In genomic region chr2:231602874-231603467, GRCh38 we compare ENCODE assay signal across 10 cellular contexts. TPM values are rescaled to one million over a fixed set of nuclear protein-coding genes. Genes with fewer than 3 reads are reported as not detected.
DNase-seq lines count a peak whose midpoint lies in the region; ATAC-seq, FAIRE-seq and TF ChIP-seq lines count a peak whose summit lies in the region.
"Had no signal": no experiment of that assay in that cellular context is flagged by ENCODE, and none has a peak within 500 bp of the region (broad histone marks: within the 10 kb centered on the region; RNA-seq: fewer than 3 reads in every experiment).

No MANE protein-coding gene starts in this region.

- no peaks in the 10 kb centered on the region for H3K36me3 ChIP-seq in tibial nerve

- TF ChIP-seq POLR2A in tibial nerve (IDR thresholded peaks at IDR 0.05) (no peak), GM18505 (IDR thresholded peaks at IDR 0.05; ENCODE audit: borderline replicate concordance, extremely low read depth, insufficient read depth, insufficient read length) (no peak)

- peak overlapping the region; percentile 95 to 99 (median 97) for H3K27ac ChIP-seq in tibial nerve

- no peak for ATAC-seq in activated naive CD4-positive, alpha-beta T cell treated with anti-CD3 and anti-CD28 coated beads, Interleukin-2, amount 50 U/mL, for 72 hours
- ATAC-seq in natural killer cell treated with Interleukin-12 subunit alpha and Interleukin-12 subunit beta and Interleukin-15 and Interleukin-18, amount 100 ng/mL, for 72 hours, result no peak
- ATAC-seq in GM18505 (IDR thresholded peaks at IDR 0.05; ENCODE audit: unreplicated experiment), result no peak

- H3K4me3 Mint-ChIP-seq in activated naive CD4-positive, alpha-beta T cell treated with anti-CD3 and anti-CD28 coated beads, Interleukin-2, amount 10 ng/mL, durations not matched to agents 7 days and 5 days, result peak overlapping the region; percentile 30
- H3K4me3 Mint-ChIP-seq in natural killer cell treated with Interleukin-12 subunit alpha and Interleukin-12 subunit beta and Interleukin-15 and Interleukin-18, amount 100 ng/mL, for 72 hours, result peak overlapping the region; percentile 61

- no peaks in the 10 kb centered on the region for H3K9me3 Mint-ChIP-seq in activated naive CD4-positive, alpha-beta T cell treated with anti-CD3 and anti-CD28 coated beads, Interleukin-2, amount 10 ng/mL, durations not matched to agents 7 days and 5 days
- no peaks in the 10 kb centered on the region for H3K9me3 Mint-ChIP-seq in activated naive CD4-positive, alpha-beta T cell treated with anti-CD3 and anti-CD28 coated beads, Interleukin-2, amount 50 U/mL, for 72 hours
- H3K9me3 Mint-ChIP-seq in natural killer cell treated with Interleukin-12 subunit alpha and Interleukin-12 subunit beta and Interleukin-15 and Interleukin-18, amount 100 ng/mL, for 72 hours, result no peaks in the 10 kb centered on the region

- TF ChIP-seq CTCF in tibial nerve (IDR thresholded peaks at IDR 0.05), result no peak

- no peak overlapping the region for H3K27ac Mint-ChIP-seq in activated naive CD4-positive, alpha-beta T cell treated with anti-CD3 and anti-CD28 coated beads, Interleukin-2, amount 10 ng/mL, durations not matched to agents 7 days and 5 days
- no peak overlapping the region for H3K27ac Mint-ChIP-seq in activated naive CD4-positive, alpha-beta T cell treated with anti-CD3 and anti-CD28 coated beads, Interleukin-2, amount 50 U/mL, for 72 hours
- H3K27ac Mint-ChIP-seq in natural killer cell treated with Interleukin-12 subunit alpha and Interleukin-12 subunit beta and Interleukin-15 and Interleukin-18, amount 100 ng/mL, for 72 hours, result no peak overlapping the region

- WGBS in tibial nerve, 2 donors, result 64 to 74% methylated on average over 6 of the region's 6 CpGs

- H3K27me3 ChIP-seq in tibial nerve, result no peaks in the 10 kb centered on the region

- no peaks in the 10 kb centered on the region for H3K9me3 ChIP-seq in tibial nerve

- CTCF ChIA-PET in activated naive CD4-positive, alpha-beta T cell treated with anti-CD3 and anti-CD28 coated beads, Interleukin-2, amount 10 ng/mL, durations not matched to agents 7 days and 5 days (lab: Charles Lee), result interaction anchor here (1.0 to 6.4 kb wide), 4 partner anchors 10 to 85 kb away, joined by 3 to 64 read pairs (median 16); no protein-coding TSS in a partner anchor

- peak overlapping the region in 1 of 4 donors; percentile 57 for H3K4me3 ChIP-seq in tibial nerve

- peaks cover 17% of the 10 kb centered on the region for H3K4me1 Mint-ChIP-seq in activated naive CD4-positive, alpha-beta T cell treated with anti-CD3 and anti-CD28 coated beads, Interleukin-2, amount 10 ng/mL, durations not matched to agents 7 days and 5 days
- H3K4me1 Mint-ChIP-seq in natural killer cell treated with Interleukin-12 subunit alpha and Interleukin-12 subunit beta and Interleukin-15 and Interleukin-18, amount 100 ng/mL, for 72 hours (ENCODE audit: low read depth in 2 of 2), result peaks cover 0 to 8% of the 10 kb centered on the region in 2 donors

- no peaks in the 10 kb centered on the region for H3K36me3 Mint-ChIP-seq in activated naive CD4-positive, alpha-beta T cell treated with anti-CD3 and anti-CD28 coated beads, Interleukin-2, amount 10 ng/mL, durations not matched to agents 7 days and 5 days
- H3K36me3 Mint-ChIP-seq in activated naive CD4-positive, alpha-beta T cell treated with anti-CD3 and anti-CD28 coated beads, Interleukin-2, amount 50 U/mL, for 72 hours, result no peaks in the 10 kb centered on the region
- H3K36me3 Mint-ChIP-seq in natural killer cell treated with Interleukin-12 subunit alpha and Interleukin-12 subunit beta and Interleukin-15 and Interleukin-18, amount 100 ng/mL, for 72 hours, result no peaks in the 10 kb centered on the region

- H3K27me3 Mint-ChIP-seq in activated naive CD4-positive, alpha-beta T cell treated with anti-CD3 and anti-CD28 coated beads, Interleukin-2, amount 10 ng/mL, durations not matched to agents 7 days and 5 days, result peaks cover 24% of the 10 kb centered on the region
- H3K27me3 Mint-ChIP-seq in natural killer cell treated with Interleukin-12 subunit alpha and Interleukin-12 subunit beta and Interleukin-15 and Interleukin-18, amount 100 ng/mL, for 72 hours, result no peaks in the 10 kb centered on the region

- peaks cover 0 to 68% (median 41%) of the 10 kb centered on the region in 4 donors for H3K4me1 ChIP-seq in tibial nerve

- no peak for TF ChIP-seq EP300 in tibial nerve (IDR thresholded peaks at IDR 0.05)

- FAIRE-seq in urothelium cell line (lab: Jason Lieb, UNC), result no peak

- no peak for DNase-seq in activated naive CD4-positive, alpha-beta T cell treated with anti-CD3 and anti-CD28 coated beads, Interleukin-2, amount 10 ng/mL, durations not matched to agents 7 days and 5 days
- DNase-seq in activated naive CD4-positive, alpha-beta T cell treated with anti-CD3 and anti-CD28 coated beads, Interleukin-2, amount 50 U/mL, for 72 hours (ENCODE audit: low spot score in 2 of 2), result no peak
- peak; percentile 51 for DNase-seq in cerebellum (ENCODE audit: low spot score)
- no peak for DNase-seq in natural killer cell treated with Interleukin-12 subunit alpha and Interleukin-12 subunit beta and Interleukin-15 and Interleukin-18, amount 100 ng/mL, for 72 hours (ENCODE audit: low spot score)
- DNase-seq in tibial nerve (ENCODE audit: low spot score in 2 of 2), result no peak
- no peak for DNase-seq in urothelium cell line (ENCODE audit: low spot score)
- no peak for DNase-seq in SIG-M5 treated with dmso at 0.1 percent for 504 hours (lab: John Stamatoyannopoulos, UW; ENCODE audit: unreplicated experiment)
- DNase-seq: cerebellar nuclear complex, NCI-H446 had no signal

RNA-seq across cellular contexts. Expression of gene TEX44, which starts 10.3 kb away (rescaled TPM):
- not detected for total RNA-seq in activated naive CD4-positive, alpha-beta T cell treated with anti-CD3 and anti-CD28 coated beads, Interleukin-2, amount 50 U/mL, for 72 hours
- total RNA-seq in cerebellum, result not detected
- not detected for total RNA-seq in natural killer cell treated with Interleukin-12 subunit alpha and Interleukin-12 subunit beta and Interleukin-15 and Interleukin-18, amount 100 ng/mL, for 72 hours
- total RNA-seq in tibial nerve, result not detected
